1 cellular context compared by ENCODE assay signal in the genomic region with DNA sequence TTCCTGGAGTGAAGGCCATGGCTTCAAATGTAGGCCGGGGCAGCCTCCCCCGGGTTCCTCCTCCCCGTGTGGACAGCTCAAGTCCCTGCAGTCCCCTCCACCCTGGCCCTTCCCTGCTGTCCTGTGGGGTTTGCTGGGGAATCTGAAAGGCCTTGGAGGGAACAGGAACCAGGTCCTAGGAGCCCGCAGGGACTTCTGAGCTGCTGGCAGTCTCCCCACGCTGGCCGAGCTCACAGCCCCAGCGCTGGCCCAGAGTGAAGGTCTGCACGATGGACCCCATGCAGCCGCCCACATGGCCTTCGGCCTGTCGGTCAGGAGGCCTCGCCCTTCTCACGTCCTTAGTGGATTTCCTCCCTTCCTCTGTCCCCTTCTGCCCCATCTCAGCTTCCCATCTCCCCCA.
A peak's percentile ranks its signal among the peaks of the same experiment; 100 is the strongest.
TF ChIP-seq lines count a peak whose summit lies in the region.

No MANE protein-coding gene starts in this region.

TF ChIP-seq in H1, 55 proteins besides CTCF, POLR2A, EP300 and RAD21:
- 0 out of 2 replicates have a peak, but pooled peaks have one; percentile 41 for TF ChIP-seq GABPA (IDR thresholded peaks at IDR 0.05; ENCODE audit: borderline replicate concordance, insufficient read depth, low read length)
- TF ChIP-seq NANOG (IDR thresholded peaks at IDR 0.05; ENCODE audit: insufficient read depth, low read depth, low read length, poor library complexity, severe bottlenecking), result no peak
